19 cellular contexts compared by ENCODE assay signal in the genomic region with DNA sequence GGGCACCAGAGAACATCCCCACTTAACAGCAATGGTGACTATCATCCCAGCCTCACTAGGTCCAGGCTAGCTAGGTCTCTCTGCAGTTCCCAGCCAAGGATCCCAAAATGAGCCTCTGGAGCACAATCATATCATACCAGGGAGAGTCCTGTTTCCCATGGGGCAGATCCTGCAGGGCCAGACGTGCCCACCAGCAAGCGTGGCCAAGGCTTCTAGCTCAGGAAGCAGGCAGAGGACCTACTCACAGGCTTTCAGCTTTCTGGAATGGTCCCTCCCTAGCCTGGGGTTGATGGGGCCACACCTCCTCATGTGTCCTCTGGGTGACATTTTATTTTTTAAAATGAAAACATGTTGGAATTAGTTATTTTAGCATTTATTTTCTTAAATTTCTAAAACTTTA. TPM values are rescaled to one million over a fixed set of nuclear protein-coding genes. Genes with fewer than 3 reads are reported as not detected.
DNase-seq lines count a peak whose midpoint lies in the region; ATAC-seq, FAIRE-seq and TF ChIP-seq lines count a peak whose summit lies in the region.
"Had no signal": no experiment of that assay in that cellular context is flagged by ENCODE, and none has a peak within 500 bp of the region (broad histone marks: within the 10 kb centered on the region; RNA-seq: fewer than 3 reads in every experiment).

No MANE protein-coding gene starts in this region.

- FAIRE-seq in GM12892 (lab: Jason Lieb, UNC) = no peak
- FAIRE-seq: A204.1, H1, HepG2 had no signal

- no peak overlapping the region for H3K4me3 ChIP-seq in RWPE2 (ENCODE audit: severe bottlenecking)

- DNase-seq in cardiac septum (ENCODE audit: low spot score) = peak; percentile 41
- no peak for DNase-seq in Right ventricle myocardium inferior (ENCODE audit: missing footprints)
- DNase-seq in RWPE2 (ENCODE audit: low spot score) = peak; percentile 19
- peak; percentile 50 for DNase-seq in posterior vena cava (ENCODE audit: low spot score)
- DNase-seq in T-helper 17 cell = no peak
- DNase-seq in NCI-H524 treated with DMSO at 0.1 percent for 48 hours (lab: John Stamatoyannopoulos, UW) = no peak
- DNase-seq in GM12892 (ENCODE audit: insufficient read length) = no peak
- DNase-seq: ACHN; BE2C; CD4-positive, alpha-beta memory T cell; DMS153; DMS79; GDM1; H9 had no signal

- peaks cover 2% of the 10 kb centered on the region for H3K4me1 ChIP-seq in RWPE2 (ENCODE audit: insufficient read depth, poor library complexity, severe bottlenecking)
- H3K4me1 ChIP-seq: BE2C had no signal

- H3K4me3 Mint-ChIP-seq in T-helper 17 cell = no peak overlapping the region
- H3K4me3 Mint-ChIP-seq: CD4-positive, alpha-beta memory T cell; H9; IgD-negative memory B cell had no signal

- no peak for TF ChIP-seq POLR2A in GM12892 (IDR thresholded peaks at IDR 0.05; ENCODE audit: low read depth, low read length)

- H3K27ac Mint-ChIP-seq in T-helper 17 cell = no peak overlapping the region
- H3K27ac Mint-ChIP-seq: CD4-positive, alpha-beta memory T cell; H9 had no signal

- peaks cover 31% of the 10 kb centered on the region for H3K27me3 Mint-ChIP-seq in T-helper 17 cell

- intact Hi-C loops in cardiac septum (cut with DNase I) = no loop called here
- intact Hi-C loops in Right ventricle myocardium inferior (cut with DNase I) = no loop called here
- intact Hi-C loops in posterior vena cava (cut with DNase I) = no loop called here

- no peaks in the 10 kb centered on the region for H3K36me3 ChIP-seq in RWPE2 (ENCODE audit: low read depth)
- H3K36me3 ChIP-seq: BE2C had no signal

- no peak overlapping the region for H3K27ac ChIP-seq in RWPE2 (ENCODE audit: poor library complexity, severe bottlenecking)
- H3K27ac ChIP-seq: C4-2B had no signal

- H3K9me3 ChIP-seq in RWPE2 (ENCODE audit: severe bottlenecking) = peaks cover 8% of the 10 kb centered on the region
- H3K9me3 ChIP-seq in T-helper 17 cell (ENCODE audit: control insufficient read depth, low read length, poor library complexity, severe bottlenecking) = no peaks in the 10 kb centered on the region

- H3K27me3 ChIP-seq in RWPE2 (ENCODE audit: insufficient read depth, poor library complexity, severe bottlenecking) = no peaks in the 10 kb centered on the region
- H3K27me3 ChIP-seq: BE2C had no signal

- ATAC-seq in Right ventricle myocardium inferior (no peak), RWPE2 (ENCODE audit: low read depth) (no peak), T-helper 17 cell (no peak)
- ATAC-seq: HepG2 had no signal

- no peaks in the 10 kb centered on the region for H3K4me1 Mint-ChIP-seq in T-helper 17 cell
- H3K4me1 Mint-ChIP-seq: CD4-positive, alpha-beta memory T cell; H9; IgD-negative memory B cell had no signal

- H3K36me3 Mint-ChIP-seq in T-helper 17 cell (ENCODE audit: low read depth) = no peaks in the 10 kb centered on the region
- H3K36me3 Mint-ChIP-seq: CD4-positive, alpha-beta memory T cell; IgD-negative memory B cell had no signal

- TF ChIP-seq CTCF in RWPE2 (IDR thresholded peaks at IDR 0.05; ENCODE audit: poor library complexity, severe bottlenecking) = no peak

RNA-seq across cellular contexts. Expression of a gene that starts 45.7 kb away (rescaled TPM):
- total RNA-seq in cardiac septum (0.83 TPM), Right ventricle myocardium inferior (not detected), posterior vena cava (under 1 TPM; 0.81 to 0.97 TPM), T-helper 17 cell (not detected)
- polyA plus RNA-seq in GM12892 (2012; ENCODE audit: missing spikeins) = 0.34 TPM
- total RNA-seq: CD4-positive, alpha-beta memory T cell; H1; H9 had no signal
- polyA plus RNA-seq: CD4-positive, alpha-beta memory T cell had no signal

Comparison
In these comparisons a context has a peak if more than half of its experiments do, and no peak if none do; other contexts are left out.
1. DNase-seq: peak in cardiac septum (single experiment), RWPE2 (single experiment) and posterior vena cava (single experiment); none in Right ventricle myocardium inferior (single experiment), T-helper 17 cell (0 of 3), NCI-H524 treated with DMSO at 0.1 percent for 48 hours (single experiment) and GM12892 (single experiment).